Comparison of ENCODE assay signal across 24 cellular contexts in the genomic region with DNA sequence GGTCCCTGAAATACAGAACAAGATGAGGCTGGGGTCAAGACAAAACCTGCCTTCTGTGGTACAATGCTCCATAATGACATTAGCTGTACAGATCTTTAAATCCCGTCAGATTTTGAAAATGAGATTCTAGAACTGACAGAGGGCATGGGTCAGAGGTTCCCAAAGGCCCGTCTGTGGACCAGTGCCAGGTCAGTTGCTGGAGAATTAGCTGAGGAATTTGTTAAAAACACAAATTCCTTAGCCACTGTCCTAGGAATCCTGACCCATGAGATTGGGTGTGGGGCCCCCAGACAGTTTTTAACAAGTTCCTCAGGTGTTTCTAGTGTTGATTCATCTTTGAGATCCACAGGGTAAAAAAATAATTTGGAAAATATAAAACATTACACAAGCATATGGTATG.
"Had no signal": no experiment of that assay in that cellular context is flagged by ENCODE, and none has a peak within 500 bp of the region (broad histone marks: within the 10 kb centered on the region; RNA-seq: fewer than 3 reads in every experiment).

No MANE protein-coding gene starts in this region.

- H3K9me3 ChIP-seq: gastrocnemius medialis, mucosa of descending colon, right lobe of liver, testis, tibial nerve, vagina had no signal

- H3K27me3 ChIP-seq: gastrocnemius medialis, neural progenitor cell, right lobe of liver, testis, tibial nerve, vagina had no signal

- H3K36me3 ChIP-seq: gastrocnemius medialis, neural progenitor cell, right lobe of liver, vagina had no signal

- H3K4me1 Mint-ChIP-seq: memory B cell; naive B cell; stimulated activated memory B cell treated with anti-CD40 and anti-IgM and Interleukin-4, amounts not matched to agents 10 μg/mL and 1 μg/mL and 100 μg/mL, for 72 hours had no signal

- H2AFZ ChIP-seq: neural progenitor cell, parathyroid adenoma had no signal

- H3K27ac ChIP-seq: epithelial cell of prostate, gastrocnemius medialis, neural progenitor cell, parathyroid adenoma, right lobe of liver, testis, tibial nerve, vagina had no signal

- H3K4me3 Mint-ChIP-seq: memory B cell; naive B cell; natural killer cell treated with Interleukin-12 subunit alpha and Interleukin-12 subunit beta and Interleukin-15 and Interleukin-18, amount 100 ng/mL, for 72 hours; neural progenitor cell; stimulated activated memory B cell treated with anti-CD40 and anti-IgM and Interleukin-4, amounts not matched to agents 10 μg/mL and 1 μg/mL and 100 μg/mL, for 72 hours had no signal

- H3K9ac ChIP-seq: neural progenitor cell, parathyroid adenoma had no signal

- H3K4me2 ChIP-seq: neural progenitor cell had no signal

- H3K9me3 Mint-ChIP-seq: memory B cell; naive B cell; natural killer cell treated with Interleukin-12 subunit alpha and Interleukin-12 subunit beta and Interleukin-15 and Interleukin-18, amount 100 ng/mL, for 72 hours; stimulated activated memory B cell treated with anti-CD40 and anti-IgM and Interleukin-4, amounts not matched to agents 10 μg/mL and 1 μg/mL and 100 μg/mL, for 72 hours had no signal

- H3K4me3 ChIP-seq: gastrocnemius medialis, lung, mucosa of descending colon, neural progenitor cell, right lobe of liver, testis, tibial nerve, vagina had no signal

- H3K27me3 Mint-ChIP-seq: progenitor cell of endocrine pancreas; stimulated activated memory B cell treated with anti-CD40 and anti-IgM and Interleukin-4, amounts not matched to agents 10 μg/mL and 1 μg/mL and 100 μg/mL, for 72 hours had no signal

- DNase-seq: cortex of kidney; foreskin fibroblast; gastrocnemius medialis; mucosa of descending colon; naive B cell; right lobe of liver; small intestine; stimulated activated CD4-positive, alpha-beta T cell treated with anti-CD3 and anti-CD28 coated beads, Interleukin-12 subunit alpha, Interleukin-12 subunit beta, amount 100 ng/mL, for 4 hours; stimulated activated CD4-positive, alpha-beta T cell treated with anti-CD3 and anti-CD28 coated beads, Interleukin-2, amount 100 ng/mL, for 24 hours; stimulated activated CD4-positive, alpha-beta T cell treated with anti-CD3 and anti-CD28 coated beads, Interleukin-4, amount 100 ng/mL, for 4 hours; stimulated activated naive CD8-positive, alpha-beta T cell treated with anti-CD3 and anti-CD28 coated beads, Interleukin-15, Interleukin-2, amounts not matched to agents 100 U/mL and 50 U/mL, for 24 hours; substantia nigra; testis had no signal

- H3K4me1 ChIP-seq: right lobe of liver, testis had no signal

- H3K27ac Mint-ChIP-seq: memory B cell; natural killer cell treated with Interleukin-12 subunit alpha and Interleukin-12 subunit beta and Interleukin-15 and Interleukin-18, amount 100 ng/mL, for 72 hours; neural progenitor cell; progenitor cell of endocrine pancreas; stimulated activated memory B cell treated with anti-CD40 and anti-IgM and Interleukin-4, amounts not matched to agents 10 μg/mL and 1 μg/mL and 100 μg/mL, for 72 hours had no signal

- H3K79me2 ChIP-seq: parathyroid adenoma had no signal

- H3K36me3 Mint-ChIP-seq: memory B cell; naive B cell; natural killer cell treated with Interleukin-12 subunit alpha and Interleukin-12 subunit beta and Interleukin-15 and Interleukin-18, amount 100 ng/mL, for 72 hours; stimulated activated memory B cell treated with anti-CD40 and anti-IgM and Interleukin-4, amounts not matched to agents 10 μg/mL and 1 μg/mL and 100 μg/mL, for 72 hours had no signal

- ATAC-seq: esophagus mucosa; mucosa of descending colon; natural killer cell treated with Interleukin-12 subunit alpha and Interleukin-12 subunit beta and Interleukin-15 and Interleukin-18, amount 100 ng/mL, for 72 hours; right lobe of liver; stimulated activated memory B cell treated with anti-CD40 and anti-IgM and Interleukin-4, amounts not matched to agents 10 μg/mL and 1 μg/mL and 100 μg/mL, for 72 hours; stimulated activated naive CD8-positive, alpha-beta T cell treated with anti-CD3 and anti-CD28 coated beads, Interleukin-15, Interleukin-2, amounts not matched to agents 100 U/mL and 50 U/mL, for 24 hours had no signal
